In the genomic region with DNA sequence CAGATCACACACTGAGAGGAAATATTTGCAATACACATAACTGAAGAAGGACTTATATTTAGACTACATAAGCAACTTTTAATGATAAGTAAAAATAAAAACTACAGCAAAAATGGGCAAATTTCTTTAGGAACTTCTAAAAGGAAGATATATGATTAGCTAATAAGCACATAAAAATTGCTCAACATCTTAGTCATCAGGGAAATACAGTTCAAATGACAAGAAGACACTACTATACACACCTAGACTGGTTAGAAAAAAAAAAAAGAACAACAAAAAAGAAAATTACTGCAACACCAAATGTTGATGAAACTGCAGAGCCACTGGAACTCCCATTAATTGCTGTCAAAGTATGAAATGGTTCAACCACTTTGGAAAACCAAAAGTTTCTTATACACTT, we compare ENCODE assay signal across 22 cellular contexts.
"Had no signal": no experiment of that assay in that cellular context is flagged by ENCODE, and none has a peak within 500 bp of the region (broad histone marks: within the 10 kb centered on the region; RNA-seq: fewer than 3 reads in every experiment).

No MANE protein-coding gene starts in this region.

- H3K4me3 ChIP-seq: esophagus muscularis mucosa, lung, neural progenitor cell, prostate gland, sigmoid colon, stomach, thyroid gland, vagina had no signal

- DNase-seq: cortex of kidney; hypothalamus; kidney; mesendoderm; midbrain; naive thymus-derived CD4-positive, alpha-beta T cell; right cardiac atrium; sigmoid colon; stimulated activated CD4-positive, alpha-beta T cell treated with anti-CD3 and anti-CD28 coated beads, Interleukin-2, amount 100 ng/mL, for 24 hours; stimulated activated CD4-positive, alpha-beta T cell treated with anti-CD3 and anti-CD28 coated beads, Interleukin-4, amount 100 ng/mL, for 24 hours; stimulated activated naive CD4-positive, alpha-beta T cell treated with Interleukin-2 at 50 U/mL for 16 hours; stomach; thyroid gland; trophoblast cell had no signal

- H3K27ac ChIP-seq: epithelial cell of prostate, esophagus muscularis mucosa, neural progenitor cell, prostate gland, sigmoid colon, stomach, thyroid gland, vagina had no signal

- ATAC-seq: left lobe of liver; naive thymus-derived CD4-positive, alpha-beta T cell; right cardiac atrium; stimulated activated effector memory CD8-positive, alpha-beta T cell treated with anti-CD3 and anti-CD28 coated beads, Interleukin-12 subunit alpha, Interleukin-12 subunit beta, amount 100 ng/mL, for 72 hours had no signal
